27 cellular contexts compared by ENCODE assay signal in genomic region chr10:93070378-93071176, GRCh38. TPM values are rescaled to one million over a fixed set of nuclear protein-coding genes. Genes with fewer than 3 reads are reported as not detected.
DNase-seq lines count a peak whose midpoint lies in the region; ATAC-seq and TF ChIP-seq lines count a peak whose summit lies in the region.
"Had no signal": no experiment of that assay in that cellular context is flagged by ENCODE, and none has a peak within 500 bp of the region (broad histone marks: within the 10 kb centered on the region; RNA-seq: fewer than 3 reads in every experiment).

No MANE protein-coding gene starts in this region.

- TF ChIP-seq CTCF in HFFc6 (IDR thresholded peaks at IDR 0.05) (no peak), esophagus muscularis mucosa (IDR thresholded peaks at IDR 0.05) (no peak), osteoblast (IDR thresholded peaks at IDR 0.05; ENCODE audit: extremely low read depth, low read depth, low read length) (no peak)

- TF ChIP-seq EP300 in esophagus muscularis mucosa (IDR thresholded peaks at IDR 0.05), result no peak

- H3K4me2 ChIP-seq in osteoblast (ENCODE audit: insufficient read depth, low read length), result no peak overlapping the region

- peaks cover 21% of the 10 kb centered on the region for H3K27me3 ChIP-seq in CD8-positive, alpha-beta memory T cell (ENCODE audit: insufficient read depth, low read length, poor library complexity, severe bottlenecking)
- peaks cover 10 to 100% (median 52%) of the 10 kb centered on the region in 4 donors for H3K27me3 ChIP-seq in esophagus muscularis mucosa
- peaks cover 86% of the 10 kb centered on the region for H3K27me3 ChIP-seq in osteoblast (ENCODE audit: insufficient read depth, low read length)

- H3K4me3 Mint-ChIP-seq in CD8-positive, alpha-beta memory T cell, result peak overlapping the region in 2 of 7 donors; percentile 39 to 70
- peak overlapping the region; percentile 7; the same call in 1 of the 2 replicates for H3K4me3 Mint-ChIP-seq in HFFc6
- H3K4me3 Mint-ChIP-seq: activated CD8-positive, alpha-beta T cell treated with anti-CD3 and anti-CD28 coated beads, Interleukin-2, amount 10 ng/mL, durations not matched to agents 7 days and 5 days had no signal

- no peaks in the 10 kb centered on the region for H3K79me2 ChIP-seq in osteoblast (ENCODE audit: insufficient read depth, low read length)

- no peaks in the 10 kb centered on the region for H3K9me3 ChIP-seq in CD8-positive, alpha-beta memory T cell (ENCODE audit: low read length)
- H3K9me3 ChIP-seq in esophagus muscularis mucosa (no peaks in the 10 kb centered on the region), osteoblast (ENCODE audit: low read depth, low read length) (no peaks in the 10 kb centered on the region)
- H3K9me3 ChIP-seq: adrenal gland, left ventricle myocardium inferior, neutrophil, SJSA1, thoracic aorta had no signal

- CTCF ChIA-PET in CD8-positive, alpha-beta memory T cell (lab: Charles Lee), result interaction anchor here (1.1 to 1.6 kb wide), 2 partner anchors 10 to 106 kb away, joined by 3 to 5 read pairs; no protein-coding TSS in a partner anchor

- no peaks in the 10 kb centered on the region for H3K36me3 Mint-ChIP-seq in CD8-positive, alpha-beta memory T cell
- no peaks in the 10 kb centered on the region; the same call in 1 of the 2 replicates for H3K36me3 Mint-ChIP-seq in HFFc6 (ENCODE audit: low read depth)

- H3K27ac Mint-ChIP-seq in CD8-positive, alpha-beta memory T cell, result no peak overlapping the region
- no peak overlapping the region for H3K27ac Mint-ChIP-seq in HFFc6
- H3K27ac Mint-ChIP-seq: activated CD8-positive, alpha-beta T cell treated with anti-CD3 and anti-CD28 coated beads, Interleukin-2, amount 10 ng/mL, durations not matched to agents 7 days and 5 days had no signal

- POLR2A ChIA-PET in CD8-positive, alpha-beta memory T cell (lab: Charles Lee), result interaction anchor here (0.6 kb wide), 1 partner anchor 41 kb away, joined by 3 read pairs; no protein-coding TSS in a partner anchor

- 77% methylated on average over 5 of the region's 5 CpGs for WGBS in esophagus muscularis mucosa

- H3K4me3 ChIP-seq in CD8-positive, alpha-beta memory T cell (ENCODE audit: low read length), result no peak overlapping the region
- no peak overlapping the region for H3K4me3 ChIP-seq in esophagus muscularis mucosa
- H3K4me3 ChIP-seq in osteoblast (ENCODE audit: insufficient read depth, low read length), result no peak overlapping the region
- H3K4me3 ChIP-seq: adrenal gland, left ventricle myocardium inferior, SJSA1, thoracic aorta had no signal

- ATAC-seq in HG02938 (IDR thresholded peaks at IDR 0.05; ENCODE audit: unreplicated experiment) (no peak), HG03045 (IDR thresholded peaks at IDR 0.05; ENCODE audit: unreplicated experiment) (no peak)
- ATAC-seq: activated CD8-positive, alpha-beta T cell treated with anti-CD3 and anti-CD28 coated beads, Interleukin-2, amount 10 ng/mL, durations not matched to agents 7 days and 5 days had no signal

- no peak for DNase-seq in CD8-positive, alpha-beta memory T cell
- no peak for DNase-seq in HFFc6
- peak; percentile 72 for DNase-seq in esophagus muscularis mucosa (ENCODE audit: extremely low spot score)
- peak; percentile 86 for DNase-seq in osteoblast (ENCODE audit: insufficient read length, low spot score, missing footprints)
- DNase-seq in effector CD8-positive, alpha-beta T cell (lab: John Stamatoyannopoulos, UW), result no peak
- DNase-seq: activated CD8-positive, alpha-beta T cell treated with anti-CD3 and anti-CD28 coated beads, Interleukin-2, amount 10 ng/mL, durations not matched to agents 7 days and 5 days; activated effector memory CD4-positive, alpha-beta T cell treated with anti-CD3 and anti-CD28 coated beads, Interleukin-2, amount 50 U/mL, for 16 hours; activated T-cell treated with anti-CD3 and anti-CD28 coated beads for 4 hours; adrenal gland; brain microvascular endothelial cell; effector CD4-positive, alpha-beta T cell; foreskin melanocyte; Karpas-422; left ventricle myocardium inferior; NCI-H1694 treated with DMSO at 0.1 percent for 48 hours; NCI-H69; stimulated activated CD4-positive, alpha-beta T cell treated with anti-CD3 and anti-CD28 coated beads, Interleukin-2, amount 100 ng/mL, for 48 hours; stimulated activated naive CD4-positive, alpha-beta T cell; T-helper 1 cell had no signal

- no peaks in the 10 kb centered on the region for H4K20me1 ChIP-seq in osteoblast (ENCODE audit: insufficient read depth, low read length)

- TF ChIP-seq POLR2A in esophagus muscularis mucosa (IDR thresholded peaks at IDR 0.05; ENCODE audit: low read depth), result no peak

- no peaks in the 10 kb centered on the region for H3K36me3 ChIP-seq in CD8-positive, alpha-beta memory T cell (ENCODE audit: insufficient read depth, low read length)
- no peaks in the 10 kb centered on the region for H3K36me3 ChIP-seq in esophagus muscularis mucosa
- H3K36me3 ChIP-seq in osteoblast (ENCODE audit: insufficient read depth, low read length), result no peaks in the 10 kb centered on the region
- H3K36me3 ChIP-seq: adrenal gland, brain microvascular endothelial cell, left ventricle myocardium inferior, neutrophil, SJSA1, thoracic aorta had no signal

- H3K27me3 Mint-ChIP-seq in CD8-positive, alpha-beta memory T cell, result peaks cover 62 to 74% of the 10 kb centered on the region in 2 donors
- peaks cover 69% of the 10 kb centered on the region for H3K27me3 Mint-ChIP-seq in HFFc6 (ENCODE audit: insufficient read depth)

- peaks cover 4% of the 10 kb centered on the region for H3K4me1 ChIP-seq in CD8-positive, alpha-beta memory T cell (ENCODE audit: insufficient read depth, low read length)
- H3K4me1 ChIP-seq in esophagus muscularis mucosa (peaks cover 35 to 68% (median 61%) of the 10 kb centered on the region in 4 donors), osteoblast (ENCODE audit: insufficient read depth, low read length) (no peaks in the 10 kb centered on the region)

- peak overlapping the region; percentile 54 for H3K27ac ChIP-seq in CD8-positive, alpha-beta memory T cell (ENCODE audit: low read depth, low read length)
- H3K27ac ChIP-seq in esophagus muscularis mucosa (replicated peaks in 1 of 4) (no peak overlapping the region), osteoblast (ENCODE audit: low read depth, low read length) (no peak overlapping the region)
- H3K27ac ChIP-seq: adrenal gland, brain microvascular endothelial cell, C4-2B, left ventricle myocardium inferior, neutrophil, SJSA1, thoracic aorta had no signal

- peaks cover 27 to 66% (median 40%) of the 10 kb centered on the region in 3 donors for H3K4me1 Mint-ChIP-seq in CD8-positive, alpha-beta memory T cell
- H3K4me1 Mint-ChIP-seq in HFFc6 (ENCODE audit: low read depth), result peaks cover 18% of the 10 kb centered on the region

- intact Hi-C loops in esophagus muscularis mucosa (cut with DNase I), result no loop called here

- peaks cover 0 to 2% (median 0%) of the 10 kb centered on the region in 5 donors for H3K9me3 Mint-ChIP-seq in CD8-positive, alpha-beta memory T cell
- no peaks in the 10 kb centered on the region for H3K9me3 Mint-ChIP-seq in HFFc6

- H2AFZ ChIP-seq in osteoblast (ENCODE audit: low read length), result no peak overlapping the region

RNA-seq across cellular contexts. Expression of gene CYP26A1, which starts 3.1 kb away (rescaled TPM):
- total RNA-seq in CD8-positive, alpha-beta memory T cell, result not detected
- not detected for polyA plus RNA-seq in CD8-positive, alpha-beta memory T cell
- total RNA-seq in HFFc6 (2021; fragmentation: NEBNext Ultra II Directional; extraction: Animal tissue kit (Norgen Biotek cat#: 25700)), result not detected
- not detected for total RNA-seq in esophagus muscularis mucosa
- not detected in 2 replicates for total RNA-seq in osteoblast
- total RNA-seq: activated CD8-positive, alpha-beta T cell treated with anti-CD3 and anti-CD28 coated beads, Interleukin-2, amount 10 ng/mL, durations not matched to agents 7 days and 5 days; esophagus mucosa; left ventricle myocardium inferior; mononuclear cell; thoracic aorta had no signal

RNA-seq across cellular contexts. Expression of gene CYP26C1, which starts 10.0 kb away (rescaled TPM):
- total RNA-seq in CD8-positive, alpha-beta memory T cell, result not detected
- not detected for polyA plus RNA-seq in CD8-positive, alpha-beta memory T cell
- under 1 TPM in 5 of 6 experiments, not detected in 1; 0.05 to 0.22 (median 0.13) TPM for total RNA-seq in HFFc6 (2021; fragmentation: NEBNext Ultra II Directional; extraction: Animal tissue kit (Norgen Biotek cat#: 25700))
- under 1 TPM in 3 of 4 donors, not detected in 1; under 0.01 to 0.39 (median under 0.01) TPM for total RNA-seq in esophagus muscularis mucosa
- total RNA-seq in osteoblast, result under 0.01 TPM in 2 replicates
- total RNA-seq: esophagus mucosa, left ventricle myocardium inferior, mononuclear cell, SJSA1 had no signal

Comparison
In these comparisons a context has a peak if more than half of its experiments do, and no peak if none do; other contexts are left out.
1. DNase-seq: peak in esophagus muscularis mucosa (single experiment) and osteoblast (single experiment); none in CD8-positive, alpha-beta memory T cell (0 of 5), HFFc6 (single experiment) and effector CD8-positive, alpha-beta T cell (single experiment).